1 cellular context compared by ENCODE assay signal in the genomic region with DNA sequence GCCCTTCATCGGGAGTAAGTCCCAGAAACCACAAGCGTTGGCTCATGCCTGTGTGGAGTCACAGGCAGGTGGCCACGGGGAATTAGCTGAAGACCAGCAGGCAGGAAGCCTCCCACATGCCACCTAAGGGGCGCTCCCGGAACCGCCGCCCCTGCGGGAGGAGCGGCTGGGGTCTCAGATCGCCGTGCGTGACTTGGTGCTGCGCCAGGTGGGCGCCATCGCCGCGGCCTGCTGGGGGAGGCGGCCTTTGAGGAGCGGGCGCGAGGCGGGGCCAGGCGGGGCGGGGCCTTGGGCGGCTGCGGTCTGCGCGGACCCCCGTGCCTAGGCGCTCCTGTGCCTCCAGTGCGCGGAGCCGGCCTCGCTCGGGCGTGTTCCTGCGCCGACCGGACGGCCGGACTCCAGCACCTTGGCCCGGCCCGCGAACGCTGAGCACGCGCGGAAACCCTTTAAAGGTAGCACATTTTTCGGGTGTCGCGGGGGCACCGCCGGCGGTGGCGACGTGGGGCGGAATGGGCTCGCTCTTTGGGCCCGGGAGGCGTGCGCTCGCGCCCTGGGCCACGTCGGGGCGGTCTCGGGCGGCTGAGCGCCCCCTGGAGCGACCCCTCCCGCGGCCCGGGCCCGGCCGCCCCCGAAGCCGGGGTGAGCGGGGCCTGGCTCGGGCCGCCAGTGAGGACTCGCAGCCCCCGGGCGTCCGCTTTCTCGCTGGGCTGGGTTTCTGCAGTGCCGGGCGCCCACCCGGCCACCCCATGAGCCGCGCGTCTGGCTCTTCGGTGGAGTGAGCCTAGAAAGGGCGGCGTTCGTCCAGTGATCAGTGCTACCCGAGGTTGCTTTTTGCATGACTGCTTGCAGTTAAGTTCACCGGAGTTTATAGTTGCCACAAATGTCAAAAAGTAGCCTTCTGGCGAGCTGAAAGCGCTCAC.
TF ChIP-seq lines count a peak whose summit lies in the region.

No MANE protein-coding gene starts in this region.

TF ChIP-seq in HEK293, 187 proteins besides CTCF, POLR2A, EP300 and RAD21 (continued from another document and continues in another):
- TF ChIP-seq, protein P1, sequence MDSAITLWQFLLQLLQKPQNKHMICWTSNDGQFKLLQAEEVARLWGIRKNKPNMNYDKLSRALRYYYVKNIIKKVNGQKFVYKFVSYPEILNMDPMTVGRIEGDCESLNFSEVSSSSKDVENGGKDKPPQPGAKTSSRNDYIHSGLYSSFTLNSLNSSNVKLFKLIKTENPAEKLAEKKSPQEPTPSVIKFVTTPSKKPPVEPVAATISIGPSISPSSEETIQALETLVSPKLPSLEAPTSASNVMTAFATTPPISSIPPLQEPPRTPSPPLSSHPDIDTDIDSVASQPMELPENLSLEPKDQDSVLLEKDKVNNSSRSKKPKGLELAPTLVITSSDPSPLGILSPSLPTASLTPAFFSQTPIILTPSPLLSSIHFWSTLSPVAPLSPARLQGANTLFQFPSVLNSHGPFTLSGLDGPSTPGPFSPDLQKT (IDR thresholded peaks at IDR 0.05; ENCODE audit: borderline replicate concordance, low read depth, low read length): no peak
- TF ChIP-seq ZBTB7A (tag by site-specific recombination; IDR thresholded peaks at IDR 0.05; ENCODE audit: low read depth) (no peak; the same call in 1 of the 2 replicates), ZNF660 (tag by site-specific recombination; IDR thresholded peaks at IDR 0.05) (peak; percentile 48), ZNF341 (tag by site-specific recombination; IDR thresholded peaks at IDR 0.05; ENCODE audit: low read depth) (peak; percentile 96), ZNF623 (tag by site-specific recombination; IDR thresholded peaks at IDR 0.05) (no peak), ZNF501 (tag by site-specific recombination; IDR thresholded peaks at IDR 0.05) (peak; percentile 53; the same call in 1 of the 2 replicates), ZIC2 (tag by site-specific recombination; IDR thresholded peaks at IDR 0.05) (peak; percentile 95), ZNF426 (tag by site-specific recombination; IDR thresholded peaks at IDR 0.05) (no peak), ZNF391 (tag by site-specific recombination; IDR thresholded peaks at IDR 0.05; ENCODE audit: borderline replicate concordance, low read depth) (no peak), SP3 (tag by site-specific recombination; IDR thresholded peaks at IDR 0.05) (peak; percentile 62), GFI1B (tag by site-specific recombination; IDR thresholded peaks at IDR 0.05) (no peak), ZNF10 (tag by site-specific recombination; IDR thresholded peaks at IDR 0.05) (no peak), ZNF354C (tag by site-specific recombination; IDR thresholded peaks at IDR 0.05; ENCODE audit: borderline replicate concordance, low read depth) (no peak), ZNF701 (tag by site-specific recombination; IDR thresholded peaks at IDR 0.05) (no peak), YY1 (tag by site-specific recombination; IDR thresholded peaks at IDR 0.05) (peak; percentile 86), ZEB2 (tag by site-specific recombination; IDR thresholded peaks at IDR 0.05) (peak; percentile 38; the same call in 1 of the 2 replicates), ZNF791 (tag by site-specific recombination; IDR thresholded peaks at IDR 0.05) (no peak), ZNF843 (tag by site-specific recombination; IDR thresholded peaks at IDR 0.05) (no peak), ZFP37 (tag by site-specific recombination; IDR thresholded peaks at IDR 0.05) (no peak), ZNF792 (tag by site-specific recombination; IDR thresholded peaks at IDR 0.05) (no peak), ZNF423 (tag by site-specific recombination; IDR thresholded peaks at IDR 0.05) (0 out of 2 replicates have a peak, but pooled peaks have one; percentile 32), ZNF266 (tag by site-specific recombination; IDR thresholded peaks at IDR 0.05; ENCODE audit: low read depth) (no peak), ZFP3 (tag by site-specific recombination; IDR thresholded peaks at IDR 0.05; ENCODE audit: low read depth) (no peak), ZNF19 (tag by site-specific recombination; IDR thresholded peaks at IDR 0.05; ENCODE audit: low read depth) (no peak), ZNF585B (tag by site-specific recombination; IDR thresholded peaks at IDR 0.05) (no peak), OVOL3 (tag by site-specific recombination; IDR thresholded peaks at IDR 0.05) (no peak), ZNF658 (tag by site-specific recombination; IDR thresholded peaks at IDR 0.05) (no peak), ZXDB (tag by site-specific recombination; IDR thresholded peaks at IDR 0.05) (peak; percentile 86), HOXC10 (CRISPR knock-in tag; IDR thresholded peaks at IDR 0.05) (no peak), ZBTB48 (tag by site-specific recombination; IDR thresholded peaks at IDR 0.05) (no peak), ZFP41 (tag by site-specific recombination; IDR thresholded peaks at IDR 0.05; ENCODE audit: borderline replicate concordance) (no peak), KLF1 (tag by site-specific recombination; IDR thresholded peaks at IDR 0.05) (peak; percentile 88), ZNF707 (tag by site-specific recombination; IDR thresholded peaks at IDR 0.05) (no peak), ZNF140 (tag by site-specific recombination; IDR thresholded peaks at IDR 0.05) (no peak), SP7 (tag by site-specific recombination; IDR thresholded peaks at IDR 0.05) (no peak), ZNF292 (tag by site-specific recombination; IDR thresholded peaks at IDR 0.05; ENCODE audit: borderline replicate concordance, low read depth) (no peak), ZNF837 (tag by site-specific recombination; IDR thresholded peaks at IDR 0.05) (no peak), ZNF621 (tag by site-specific recombination; IDR thresholded peaks at IDR 0.05) (no peak), HOXA7 (CRISPR knock-in tag; IDR thresholded peaks at IDR 0.05; ENCODE audit: borderline replicate concordance) (no peak), ZNF416 (tag by site-specific recombination; IDR thresholded peaks at IDR 0.05) (no peak), ZNF600 (tag by site-specific recombination; IDR thresholded peaks at IDR 0.05) (peak; percentile 56; the same call in 1 of the 2 replicates), ZNF24 (tag by site-specific recombination; IDR thresholded peaks at IDR 0.05) (no peak), ZNF626 (tag by site-specific recombination; IDR thresholded peaks at IDR 0.05) (no peak), ZNF221 (tag by site-specific recombination; IDR thresholded peaks at IDR 0.05; ENCODE audit: borderline replicate concordance) (no peak), PRDM1 (tag by site-specific recombination; IDR thresholded peaks at IDR 0.05) (no peak), MEIS1 (CRISPR knock-in tag; IDR thresholded peaks at IDR 0.05; ENCODE audit: borderline replicate concordance) (no peak), HOXD13 (CRISPR knock-in tag; IDR thresholded peaks at IDR 0.05; ENCODE audit: borderline replicate concordance) (no peak), KLF9 (tag by site-specific recombination; IDR thresholded peaks at IDR 0.05; ENCODE audit: low read depth) (no peak)
- TF ChIP-seq, protein P2, sequence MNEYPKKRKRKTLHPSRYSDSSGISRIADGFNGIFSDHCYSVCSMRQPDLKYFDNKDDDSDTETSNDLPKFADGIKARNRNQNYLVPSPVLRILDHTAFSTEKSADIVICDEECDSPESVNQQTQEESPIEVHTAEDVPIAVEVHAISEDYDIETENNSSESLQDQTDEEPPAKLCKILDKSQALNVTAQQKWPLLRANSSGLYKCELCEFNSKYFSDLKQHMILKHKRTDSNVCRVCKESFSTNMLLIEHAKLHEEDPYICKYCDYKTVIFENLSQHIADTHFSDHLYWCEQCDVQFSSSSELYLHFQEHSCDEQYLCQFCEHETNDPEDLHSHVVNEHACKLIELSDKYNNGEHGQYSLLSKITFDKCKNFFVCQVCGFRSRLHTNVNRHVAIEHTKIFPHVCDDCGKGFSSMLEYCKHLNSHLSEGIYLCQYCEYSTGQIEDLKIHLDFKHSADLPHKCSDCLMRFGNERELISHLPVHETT (tag by site-specific recombination; IDR thresholded peaks at IDR 0.05): no peak
- TF ChIP-seq, protein P3, sequence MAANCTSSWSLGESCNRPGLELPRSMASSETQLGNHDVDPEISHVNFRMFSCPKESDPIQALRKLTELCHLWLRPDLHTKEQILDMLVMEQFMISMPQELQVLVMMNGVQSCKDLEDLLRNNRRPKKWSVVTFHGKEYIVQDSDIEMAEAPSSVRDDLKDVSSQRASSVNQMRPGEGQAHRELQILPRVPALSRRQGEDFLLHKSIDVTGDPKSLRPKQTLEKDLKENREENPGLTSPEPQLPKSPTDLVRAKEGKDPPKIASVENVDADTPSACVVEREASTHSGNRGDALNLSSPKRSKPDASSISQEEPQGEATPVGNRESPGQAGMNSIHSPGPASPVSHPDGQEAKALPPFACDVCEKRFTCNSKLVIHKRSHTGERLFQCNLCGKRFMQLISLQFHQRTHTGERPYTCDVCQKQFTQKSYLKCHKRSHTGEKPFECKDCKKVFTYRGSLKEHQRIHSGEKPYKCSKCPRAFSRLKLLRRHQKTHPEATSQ (tag by site-specific recombination; IDR thresholded peaks at IDR 0.05): peak; percentile 85; the same call in 1 of the 2 replicates
- TF ChIP-seq, protein P4, sequence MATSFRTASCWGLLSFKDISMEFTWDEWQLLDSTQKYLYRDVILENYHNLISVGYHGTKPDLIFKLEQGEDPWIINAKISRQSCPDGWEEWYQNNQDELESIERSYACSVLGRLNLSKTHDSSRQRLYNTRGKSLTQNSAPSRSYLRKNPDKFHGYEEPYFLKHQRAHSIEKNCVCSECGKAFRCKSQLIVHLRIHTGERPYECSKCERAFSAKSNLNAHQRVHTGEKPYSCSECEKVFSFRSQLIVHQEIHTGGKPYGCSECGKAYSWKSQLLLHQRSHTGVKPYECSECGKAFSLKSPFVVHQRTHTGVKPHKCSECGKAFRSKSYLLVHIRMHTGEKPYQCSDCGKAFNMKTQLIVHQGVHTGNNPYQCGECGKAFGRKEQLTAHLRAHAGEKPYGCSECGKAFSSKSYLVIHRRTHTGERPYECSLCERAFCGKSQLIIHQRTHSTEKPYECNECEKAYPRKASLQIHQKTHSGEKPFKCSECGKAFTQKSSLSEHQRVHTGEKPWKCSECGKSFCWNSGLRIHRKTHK (tag by site-specific recombination; IDR thresholded peaks at IDR 0.05): no peak
- TF ChIP-seq, protein P5, sequence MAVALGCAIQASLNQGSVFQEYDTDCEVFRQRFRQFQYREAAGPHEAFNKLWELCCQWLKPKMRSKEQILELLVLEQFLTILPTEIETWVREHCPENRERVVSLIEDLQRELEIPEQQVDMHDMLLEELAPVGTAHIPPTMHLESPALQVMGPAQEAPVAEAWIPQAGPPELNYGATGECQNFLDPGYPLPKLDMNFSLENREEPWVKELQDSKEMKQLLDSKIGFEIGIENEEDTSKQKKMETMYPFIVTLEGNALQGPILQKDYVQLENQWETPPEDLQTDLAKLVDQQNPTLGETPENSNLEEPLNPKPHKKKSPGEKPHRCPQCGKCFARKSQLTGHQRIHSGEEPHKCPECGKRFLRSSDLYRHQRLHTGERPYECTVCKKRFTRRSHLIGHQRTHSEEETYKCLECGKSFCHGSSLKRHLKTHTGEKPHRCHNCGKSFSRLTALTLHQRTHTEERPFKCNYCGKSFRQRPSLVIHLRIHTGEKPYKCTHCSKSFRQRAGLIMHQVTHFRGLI (tag by site-specific recombination; IDR thresholded peaks at IDR 0.05): no peak
- TF ChIP-seq, protein P6, sequence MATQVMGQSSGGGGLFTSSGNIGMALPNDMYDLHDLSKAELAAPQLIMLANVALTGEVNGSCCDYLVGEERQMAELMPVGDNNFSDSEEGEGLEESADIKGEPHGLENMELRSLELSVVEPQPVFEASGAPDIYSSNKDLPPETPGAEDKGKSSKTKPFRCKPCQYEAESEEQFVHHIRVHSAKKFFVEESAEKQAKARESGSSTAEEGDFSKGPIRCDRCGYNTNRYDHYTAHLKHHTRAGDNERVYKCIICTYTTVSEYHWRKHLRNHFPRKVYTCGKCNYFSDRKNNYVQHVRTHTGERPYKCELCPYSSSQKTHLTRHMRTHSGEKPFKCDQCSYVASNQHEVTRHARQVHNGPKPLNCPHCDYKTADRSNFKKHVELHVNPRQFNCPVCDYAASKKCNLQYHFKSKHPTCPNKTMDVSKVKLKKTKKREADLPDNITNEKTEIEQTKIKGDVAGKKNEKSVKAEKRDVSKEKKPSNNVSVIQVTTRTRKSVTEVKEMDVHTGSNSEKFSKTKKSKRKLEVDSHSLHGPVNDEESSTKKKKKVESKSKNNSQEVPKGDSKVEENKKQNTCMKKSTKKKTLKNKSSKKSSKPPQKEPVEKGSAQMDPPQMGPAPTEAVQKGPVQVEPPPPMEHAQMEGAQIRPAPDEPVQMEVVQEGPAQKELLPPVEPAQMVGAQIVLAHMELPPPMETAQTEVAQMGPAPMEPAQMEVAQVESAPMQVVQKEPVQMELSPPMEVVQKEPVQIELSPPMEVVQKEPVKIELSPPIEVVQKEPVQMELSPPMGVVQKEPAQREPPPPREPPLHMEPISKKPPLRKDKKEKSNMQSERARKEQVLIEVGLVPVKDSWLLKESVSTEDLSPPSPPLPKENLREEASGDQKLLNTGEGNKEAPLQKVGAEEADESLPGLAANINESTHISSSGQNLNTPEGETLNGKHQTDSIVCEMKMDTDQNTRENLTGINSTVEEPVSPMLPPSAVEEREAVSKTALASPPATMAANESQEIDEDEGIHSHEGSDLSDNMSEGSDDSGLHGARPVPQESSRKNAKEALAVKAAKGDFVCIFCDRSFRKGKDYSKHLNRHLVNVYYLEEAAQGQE (tag by site-specific recombination; IDR thresholded peaks at IDR 0.05): no peak
- TF ChIP-seq, protein P7, sequence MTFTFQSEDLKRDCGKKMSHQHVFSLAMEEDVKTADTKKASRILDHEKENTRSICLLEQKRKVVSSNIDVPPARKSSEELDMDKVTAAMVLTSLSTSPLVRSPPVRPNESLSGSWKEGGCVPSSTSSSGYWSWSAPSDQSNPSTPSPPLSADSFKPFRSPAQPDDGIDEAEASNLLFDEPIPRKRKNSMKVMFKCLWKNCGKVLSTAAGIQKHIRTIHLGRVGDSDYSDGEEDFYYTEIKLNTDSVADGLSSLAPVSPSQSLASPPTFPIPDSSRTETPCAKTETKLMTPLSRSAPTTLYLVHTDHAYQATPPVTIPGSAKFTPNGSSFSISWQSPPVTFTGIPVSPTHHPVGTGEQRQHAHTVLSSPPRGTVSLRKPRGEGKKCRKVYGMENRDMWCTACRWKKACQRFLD (tag by site-specific recombination; IDR thresholded peaks at IDR 0.05): no peak
- TF ChIP-seq, protein P8, sequence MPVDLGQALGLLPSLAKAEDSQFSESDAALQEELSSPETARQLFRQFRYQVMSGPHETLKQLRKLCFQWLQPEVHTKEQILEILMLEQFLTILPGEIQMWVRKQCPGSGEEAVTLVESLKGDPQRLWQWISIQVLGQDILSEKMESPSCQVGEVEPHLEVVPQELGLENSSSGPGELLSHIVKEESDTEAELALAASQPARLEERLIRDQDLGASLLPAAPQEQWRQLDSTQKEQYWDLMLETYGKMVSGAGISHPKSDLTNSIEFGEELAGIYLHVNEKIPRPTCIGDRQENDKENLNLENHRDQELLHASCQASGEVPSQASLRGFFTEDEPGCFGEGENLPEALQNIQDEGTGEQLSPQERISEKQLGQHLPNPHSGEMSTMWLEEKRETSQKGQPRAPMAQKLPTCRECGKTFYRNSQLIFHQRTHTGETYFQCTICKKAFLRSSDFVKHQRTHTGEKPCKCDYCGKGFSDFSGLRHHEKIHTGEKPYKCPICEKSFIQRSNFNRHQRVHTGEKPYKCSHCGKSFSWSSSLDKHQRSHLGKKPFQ (tag by site-specific recombination; IDR thresholded peaks at IDR 0.05): no peak
